8 cellular contexts compared by ENCODE assay signal in the genomic region with DNA sequence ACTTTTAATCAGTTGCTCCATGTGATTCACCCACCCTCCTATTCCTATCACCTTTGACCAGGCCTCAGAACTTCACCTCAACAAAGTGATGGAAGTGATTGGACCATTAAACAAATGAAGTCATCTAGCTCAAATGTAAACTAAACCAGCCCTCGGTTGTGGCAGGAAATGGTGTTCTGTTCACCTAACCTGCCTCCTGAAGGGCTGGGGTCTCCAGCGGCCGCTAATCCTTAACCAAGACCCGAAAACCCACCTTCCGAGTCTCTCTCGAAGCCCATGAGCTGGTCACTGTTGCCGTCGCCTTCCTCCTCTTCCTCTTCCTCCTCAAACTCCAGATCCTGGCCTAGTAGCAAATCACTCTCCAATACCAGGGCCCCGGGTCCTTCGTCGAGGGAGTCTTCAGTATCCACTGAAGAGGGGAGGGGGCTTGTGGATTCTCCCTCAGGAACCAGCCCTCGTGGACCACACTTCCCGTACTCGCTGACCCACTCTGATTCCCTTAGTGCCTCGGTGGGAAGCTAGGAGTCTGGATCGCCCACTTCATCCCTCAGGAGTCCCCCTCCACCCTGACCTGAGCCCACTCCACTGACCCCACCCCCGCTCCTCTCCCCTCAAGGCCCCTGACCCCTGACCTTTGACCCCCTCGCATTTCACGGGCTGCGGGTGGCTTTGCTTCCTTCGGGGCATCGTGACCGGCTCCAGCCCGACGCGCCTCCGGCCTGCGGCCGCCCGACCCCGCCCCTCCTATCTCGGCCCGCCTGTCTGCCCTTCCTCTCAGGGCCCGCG. TPM values are rescaled to one million over a fixed set of nuclear protein-coding genes. Genes with fewer than 3 reads are reported as not detected.
DNase-seq lines count a peak whose midpoint lies in the region; ATAC-seq and FAIRE-seq lines count a peak whose summit lies in the region.

No MANE protein-coding gene starts in this region.

- no peak for ATAC-seq in memory B cell (ENCODE audit: low read depth)

- H3K27ac ChIP-seq in ACC112 (ENCODE audit: low read depth, low read length), result peak overlapping the region; percentile 82
- H3K27ac ChIP-seq in ectodermal cell (ENCODE audit: insufficient read depth, low read depth, low read length, poor library complexity, severe bottlenecking), result peak overlapping the region; percentile 87

- no peaks in the 10 kb centered on the region for H3K27me3 ChIP-seq in ACC112 (ENCODE audit: insufficient read depth, low read length)
- H3K27me3 ChIP-seq in ectodermal cell (ENCODE audit: control insufficient read depth, insufficient read depth, low read length, poor library complexity, severe bottlenecking), result no peaks in the 10 kb centered on the region

- peaks cover 17% of the 10 kb centered on the region for H3K4me1 Mint-ChIP-seq in T-helper 2 cell treated with Interferon-gamma antibody and Interleukin-4, amounts not matched to agents 5 μg/mL and 100 μg/mL, for 36 hours (ENCODE audit: low read depth)
- H3K4me1 Mint-ChIP-seq in memory B cell, result peaks cover 25% of the 10 kb centered on the region
- H3K4me1 Mint-ChIP-seq in stimulated activated naive CD8-positive, alpha-beta T cell treated with anti-CD3 and anti-CD28 coated beads, Interleukin-15, Interleukin-2, amounts not matched to agents 100 ng/mL and 50 ng/mL, for 24 hours (ENCODE audit: low read depth), result peaks cover 42% of the 10 kb centered on the region

- H3K9me3 ChIP-seq in ectodermal cell (ENCODE audit: control insufficient read depth, low read length), result no peaks in the 10 kb centered on the region

- H3K36me3 Mint-ChIP-seq in T-helper 2 cell treated with Interferon-gamma antibody and Interleukin-4, amounts not matched to agents 5 μg/mL and 100 μg/mL, for 36 hours (ENCODE audit: low read depth), result peaks cover 52% of the 10 kb centered on the region
- peaks cover 20% of the 10 kb centered on the region for H3K36me3 Mint-ChIP-seq in memory B cell
- peaks cover 67% of the 10 kb centered on the region for H3K36me3 Mint-ChIP-seq in stimulated activated naive CD8-positive, alpha-beta T cell treated with anti-CD3 and anti-CD28 coated beads, Interleukin-15, Interleukin-2, amounts not matched to agents 100 ng/mL and 50 ng/mL, for 24 hours (ENCODE audit: low read depth)

- DNase-seq in GM18507 (ENCODE audit: extremely low spot score, insufficient read length, low read depth) (peak; percentile 22), HUDEP-2 (lab: John Stamatoyannopoulos, UW; ENCODE audit: unreplicated experiment in 76 of 76) (peak in 40 of 76 experiments; percentile 7 to 76 (median 55)), memory B cell (ENCODE audit: low spot score in 2 of 2) (no peak), NCI-H526 (lab: John Stamatoyannopoulos, UW) (no peak)
- no peak for DNase-seq in T-helper 2 cell treated with Interferon-gamma antibody and Interleukin-4, amounts not matched to agents 5 μg/mL and 100 μg/mL, for 36 hours (ENCODE audit: low spot score)

- no peak for FAIRE-seq in GM18507 (lab: Jason Lieb, UNC)

- no peaks in the 10 kb centered on the region for H3K9me3 Mint-ChIP-seq in T-helper 2 cell treated with Interferon-gamma antibody and Interleukin-4, amounts not matched to agents 5 μg/mL and 100 μg/mL, for 36 hours
- H3K9me3 Mint-ChIP-seq in memory B cell, result no peaks in the 10 kb centered on the region
- H3K9me3 Mint-ChIP-seq in stimulated activated naive CD8-positive, alpha-beta T cell treated with anti-CD3 and anti-CD28 coated beads, Interleukin-15, Interleukin-2, amounts not matched to agents 100 ng/mL and 50 ng/mL, for 24 hours, result no peaks in the 10 kb centered on the region

- peak overlapping the region; percentile 95 for H3K27ac Mint-ChIP-seq in T-helper 2 cell treated with Interferon-gamma antibody and Interleukin-4, amounts not matched to agents 5 μg/mL and 100 μg/mL, for 36 hours
- H3K27ac Mint-ChIP-seq in memory B cell, result peak overlapping the region; percentile 96
- peak overlapping the region; percentile 92 for H3K27ac Mint-ChIP-seq in stimulated activated naive CD8-positive, alpha-beta T cell treated with anti-CD3 and anti-CD28 coated beads, Interleukin-15, Interleukin-2, amounts not matched to agents 100 ng/mL and 50 ng/mL, for 24 hours

- H3K4me3 ChIP-seq in ACC112 (ENCODE audit: low read depth, low read length), result peak overlapping the region; percentile 80
- H3K4me3 ChIP-seq in ectodermal cell (ENCODE audit: insufficient read depth, low read depth, low read length), result peak overlapping the region; percentile 83

- WGBS in ectodermal cell, 2 experiments, result 2 to 3% methylated on average over 35 of the region's 35 CpGs

- peak overlapping the region; percentile 91 for H3K4me3 Mint-ChIP-seq in T-helper 2 cell treated with Interferon-gamma antibody and Interleukin-4, amounts not matched to agents 5 μg/mL and 100 μg/mL, for 36 hours
- peak overlapping the region; percentile 96 for H3K4me3 Mint-ChIP-seq in memory B cell
- H3K4me3 Mint-ChIP-seq in stimulated activated naive CD8-positive, alpha-beta T cell treated with anti-CD3 and anti-CD28 coated beads, Interleukin-15, Interleukin-2, amounts not matched to agents 100 ng/mL and 50 ng/mL, for 24 hours, result peak overlapping the region; percentile 88

- H3K36me3 ChIP-seq in ACC112 (ENCODE audit: insufficient read depth, low read length) (peaks cover 13% of the 10 kb centered on the region; the same call in 1 of the 2 replicates), ectodermal cell (ENCODE audit: control insufficient read depth, insufficient read depth, low read length) (peaks cover 67% of the 10 kb centered on the region)

- no peak overlapping the region for H2AFZ ChIP-seq in ACC112 (ENCODE audit: low read length, unreplicated experiment)

- no peaks in the 10 kb centered on the region for H3K27me3 Mint-ChIP-seq in T-helper 2 cell treated with Interferon-gamma antibody and Interleukin-4, amounts not matched to agents 5 μg/mL and 100 μg/mL, for 36 hours (ENCODE audit: low read depth)
- H3K27me3 Mint-ChIP-seq in memory B cell, result no peaks in the 10 kb centered on the region
- no peaks in the 10 kb centered on the region for H3K27me3 Mint-ChIP-seq in stimulated activated naive CD8-positive, alpha-beta T cell treated with anti-CD3 and anti-CD28 coated beads, Interleukin-15, Interleukin-2, amounts not matched to agents 100 ng/mL and 50 ng/mL, for 24 hours

- H3K79me2 ChIP-seq in ACC112 (ENCODE audit: control insufficient read depth, insufficient read depth, low read length, unreplicated experiment), result peaks cover 16% of the 10 kb centered on the region

- H3K4me1 ChIP-seq in ACC112 (ENCODE audit: control insufficient read depth, insufficient read depth, low read length, unreplicated experiment), result peaks cover 21% of the 10 kb centered on the region
- peaks cover 16% of the 10 kb centered on the region for H3K4me1 ChIP-seq in ectodermal cell (ENCODE audit: control insufficient read depth, insufficient read depth, low read length)

RNA-seq across cellular contexts. Expression of a gene that starts 0.5 kb away (rescaled TPM):
- polyA plus RNA-seq in ectodermal cell (2013, experiment 1 of 4), result 30.7 TPM
- polyA plus RNA-seq in ectodermal cell (2013, experiment 2 of 4), result 34.7 TPM
- polyA plus RNA-seq in ectodermal cell (2013, experiment 3 of 4), result 27.8 TPM
- 30.9 TPM for polyA plus RNA-seq in ectodermal cell (2013, experiment 4 of 4)

RNA-seq across cellular contexts. Expression of a gene that starts 9.6 kb away (rescaled TPM):
- polyA plus RNA-seq in ectodermal cell (2013, experiment 1 of 4), result 83.8 TPM
- 92.4 TPM for polyA plus RNA-seq in ectodermal cell (2013, experiment 2 of 4)
- polyA plus RNA-seq in ectodermal cell (2013, experiment 3 of 4), result 65.9 TPM
- 75.7 TPM for polyA plus RNA-seq in ectodermal cell (2013, experiment 4 of 4)

RNA-seq across cellular contexts. Expression of a gene that starts 9.9 kb away (rescaled TPM):
- polyA plus RNA-seq in ectodermal cell (2013, experiment 1 of 4), result 64.2 TPM
- 65.0 TPM for polyA plus RNA-seq in ectodermal cell (2013, experiment 2 of 4)
- polyA plus RNA-seq in ectodermal cell (2013, experiment 3 of 4), result 51.2 TPM
- polyA plus RNA-seq in ectodermal cell (2013, experiment 4 of 4), result 60.3 TPM

RNA-seq across cellular contexts. Expression of a gene that starts 23.5 kb away (rescaled TPM):
- polyA plus RNA-seq in ectodermal cell (2013, experiment 1 of 4), result 115 TPM
- 115 TPM for polyA plus RNA-seq in ectodermal cell (2013, experiment 2 of 4)
- polyA plus RNA-seq in ectodermal cell (2013, experiment 3 of 4), result 78.5 TPM
- polyA plus RNA-seq in ectodermal cell (2013, experiment 4 of 4), result 97.4 TPM

RNA-seq across cellular contexts. Expression of a gene that starts 29.4 kb away (rescaled TPM):
- polyA plus RNA-seq in ectodermal cell (2013, experiment 1 of 4), result 144 TPM
- polyA plus RNA-seq in ectodermal cell (2013, experiment 2 of 4), result 138 TPM
- 111 TPM for polyA plus RNA-seq in ectodermal cell (2013, experiment 3 of 4)
- polyA plus RNA-seq in ectodermal cell (2013, experiment 4 of 4), result 120 TPM

Comparison
In these comparisons a context has a peak if more than half of its experiments do, and no peak if none do; other contexts are left out.
1. DNase-seq: peak in GM18507 (single experiment) and HUDEP-2 (40 of 76); none in T-helper 2 cell treated with Interferon-gamma antibody and Interleukin-4, amounts not matched to agents 5 μg/mL and 100 μg/mL, for 36 hours (single experiment), memory B cell (0 of 2) and NCI-H526 (0 of 2).
2. Peak in every context shown above with its lines, with median percentiles within 50 percentile points of each other: H3K27ac Mint-ChIP-seq and H3K4me3 Mint-ChIP-seq.